ENCODE assay signal across 8 cellular contexts in the genomic region with DNA sequence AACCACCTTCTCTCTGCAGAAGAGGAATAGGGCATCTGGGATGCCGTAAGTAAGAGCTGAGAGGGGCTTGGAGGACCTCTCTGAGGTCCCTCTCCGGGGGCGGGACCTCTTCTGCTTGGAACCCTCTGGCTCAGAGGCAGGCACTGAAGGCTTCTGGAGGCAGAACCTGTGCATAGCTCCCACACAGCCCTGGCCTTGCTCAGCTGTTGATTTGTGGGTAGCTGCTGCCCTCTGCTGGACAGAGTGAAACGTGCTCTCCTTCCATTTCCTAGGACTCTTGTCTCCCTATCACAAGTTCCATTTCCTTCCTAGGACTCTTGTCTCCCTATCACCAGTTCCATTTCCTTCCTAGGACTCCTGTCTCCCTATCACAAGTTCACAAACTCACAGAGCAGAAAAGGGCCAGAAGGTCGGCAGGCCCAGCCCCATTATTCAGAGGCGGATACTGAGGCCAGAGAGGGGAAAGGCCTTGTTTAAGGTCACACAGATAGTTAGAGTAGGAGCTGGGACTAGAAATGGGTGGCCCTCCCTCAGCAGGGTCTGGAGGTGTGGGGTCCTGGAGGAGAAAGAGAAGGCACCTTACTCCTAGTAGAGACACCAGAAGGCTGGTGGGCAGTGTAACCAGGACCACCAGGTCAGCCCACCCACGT. TPM values are rescaled to one million over a fixed set of nuclear protein-coding genes. Genes with fewer than 3 reads are reported as not detected.
DNase-seq lines count a peak whose midpoint lies in the region; ATAC-seq and TF ChIP-seq lines count a peak whose summit lies in the region.

No MANE protein-coding gene starts in this region.

- POLR2A ChIA-PET in OCI-LY7 (lab: Charles Lee) = interaction anchor here (0.6 to 1.7 kb wide), 5 partner anchors 53 to 473 kb away, joined by 3 to 7 read pairs (median 3); no protein-coding TSS in a partner anchor

- H3K36me3 Mint-ChIP-seq in naive B cell = peaks cover 4 to 20% of the 10 kb centered on the region in 2 donors

- H3K9me3 Mint-ChIP-seq in naive B cell = no peaks in the 10 kb centered on the region

- H3K4me2 ChIP-seq in OCI-LY7 (ENCODE audit: low read length) = no peak overlapping the region

- no peaks in the 10 kb centered on the region for H3K27me3 Mint-ChIP-seq in naive B cell

- intact Hi-C loops in OCI-LY7 (cut with micrococcal nuclease; ENCODE audit: unreplicated experiment) = loop anchor here (1.0 to 10.0 kb wide), 8 partner anchors 16 to 687 kb away; no protein-coding TSS in a partner anchor

- no peaks in the 10 kb centered on the region for H3K4me1 ChIP-seq in OCI-LY7 (ENCODE audit: insufficient read depth, low read length, poor library complexity, severe bottlenecking)

- TF ChIP-seq CTCF in OCI-LY7 (conservative IDR thresholded peaks at IDR 0.05; ENCODE audit: low read length) (peak; percentile 91), epithelial cell of proximal tubule (conservative IDR thresholded peaks at IDR 0.05; ENCODE audit: low read depth, low read length) (peak; percentile 83)

- no peaks in the 10 kb centered on the region for H3K9me3 ChIP-seq in OCI-LY7 (ENCODE audit: low read length)

- DNase-seq in DMS114 treated with DMSO at 0.1 percent for 48 hours (lab: John Stamatoyannopoulos, UW; ENCODE audit: unreplicated experiment) (peak; percentile 72), HuH-7.5 (ENCODE audit: low spot score) (peak; percentile 72), OCI-LY7 (ENCODE audit: low spot score) (peak; percentile 86), epithelial cell of proximal tubule (ENCODE audit: low read depth) (no peak), naive B cell (peak; percentile 65)
- DNase-seq in activated CD8-positive, alpha-beta memory T cell treated with anti-CD3 and anti-CD28 coated beads, Interleukin-2, amount 50 U/mL, for 48 hours = peak; percentile 87
- DNase-seq in stimulated activated CD8-positive, alpha-beta memory T cell treated with anti-CD3 and anti-CD28 coated beads, Interleukin-7, amount 100 ng/mL, for 48 hours (ENCODE audit: extremely low read depth in 1 of 2, low read depth in 1 of 2) = peak; percentile 33 to 43

- H3K27ac ChIP-seq in OCI-LY7 (ENCODE audit: low read depth, low read length, poor library complexity, severe bottlenecking) = no peak overlapping the region

- H3K27ac Mint-ChIP-seq in naive B cell = peak overlapping the region in 3 of 6 donors; percentile 2 to 73 (median 5)

- H3K4me3 Mint-ChIP-seq in naive B cell = no peak overlapping the region

- H3K9me2 ChIP-seq in OCI-LY7 (ENCODE audit: insufficient read depth, low read length) = no peaks in the 10 kb centered on the region

- H3K4me3 ChIP-seq in OCI-LY7 (ENCODE audit: low read depth, low read length, poor library complexity, severe bottlenecking) (no peak overlapping the region), epithelial cell of proximal tubule (ENCODE audit: low read depth, low read length) (no peak overlapping the region)

- H3K4me1 Mint-ChIP-seq in naive B cell = peaks cover 0 to 4% (median 0%) of the 10 kb centered on the region in 3 donors

- no peaks in the 10 kb centered on the region for H4K20me1 ChIP-seq in OCI-LY7 (ENCODE audit: insufficient read depth, low read length)

- H2AFZ ChIP-seq in OCI-LY7 (ENCODE audit: low read length) = no peak overlapping the region

- ATAC-seq in GM21529 (IDR thresholded peaks at IDR 0.05; ENCODE audit: unreplicated experiment) (peak; percentile 93), naive B cell (ENCODE audit: low read depth in 2 of 2) (peak; percentile 70 to 86)

- no peaks in the 10 kb centered on the region for H3K79me2 ChIP-seq in OCI-LY7 (ENCODE audit: insufficient read depth, low read depth, low read length)

- BruUV-seq in OCI-LY7 (replicated peaks; lab: Mats Ljungman, UMichigan) = no TSS peak

- CTCF ChIA-PET in OCI-LY7 (lab: Charles Lee; ENCODE audit: unreplicated experiment) = interaction anchor here (0.5 to 2.0 kb wide), 8 partner anchors 15 to 400 kb away, joined by 3 to 8 read pairs (median 4); no protein-coding TSS in a partner anchor

- no peaks in the 10 kb centered on the region for H3K36me3 ChIP-seq in OCI-LY7 (ENCODE audit: insufficient read depth, low read length)

RNA-seq across cellular contexts. Expression of a gene that starts 30.3 kb away (rescaled TPM):
- total RNA-seq in OCI-LY7 (2014; rRNA removed; shearing (Covaris generic)) = 161 and 178 TPM in 2 replicates
- 355 and 375 TPM in 2 replicates for total RNA-seq in OCI-LY7 (2022)
- 154 and 240 TPM in 2 replicates for total RNA-seq in epithelial cell of proximal tubule
- 10 to 100 TPM; 46.9 to 72.4 (median 55.9) TPM for polyA plus RNA-seq in naive B cell (ENCODE audit: low read depth in 6 of 6)

RNA-seq across cellular contexts. Expression of a gene that starts 59.7 kb away (rescaled TPM):
- total RNA-seq in OCI-LY7 (2014; rRNA removed; shearing (Covaris generic)) = 70.3 and 81.7 TPM in 2 replicates
- total RNA-seq in OCI-LY7 (2022) = 81.3 and 84.5 TPM in 2 replicates
- 54.5 and 58.0 TPM in 2 replicates for total RNA-seq in epithelial cell of proximal tubule
- polyA plus RNA-seq in naive B cell (ENCODE audit: low read depth in 6 of 6) = 10 to 100 TPM; 12.1 to 36.0 (median 28.8) TPM
